ENCODE assay signal across 7 cellular contexts in genomic region chr6:46130665-46131064, GRCh38. TPM values are rescaled to one million over a fixed set of nuclear protein-coding genes. Genes with fewer than 3 reads are reported as not detected.
A peak's percentile ranks its signal among the peaks of the same experiment; 100 is the strongest.
DNase-seq lines count a peak whose midpoint lies in the region; ATAC-seq and TF ChIP-seq lines count a peak whose summit lies in the region.

No MANE protein-coding gene starts in this region.

- H3K9me3 Mint-ChIP-seq in glutamatergic neuron (ENCODE audit: unreplicated experiment), result no peaks in the 10 kb centered on the region

- H3K9ac ChIP-seq in HCT116 (ENCODE audit: low read length) (peak overlapping the region; percentile 70; the same call in 1 of the 2 replicates), smooth muscle cell (ENCODE audit: low read depth) (no peak overlapping the region)

- POLR2A ChIA-PET in HCT116 (lab: Charles Lee) (no interaction called here), PC-9 (lab: Charles Lee; ENCODE audit: unreplicated experiment) (interaction anchor here (0.7 kb wide), 2 partner anchors 15 to 914 kb away, joined by 4 to 6 read pairs; no protein-coding TSS in a partner anchor), RWPE1 (lab: Yijun Ruan, JAX; ENCODE audit: low non-redundant PET) (no interaction called here)

- no peaks in the 10 kb centered on the region for H3K9me3 ChIP-seq in HCT116 (ENCODE audit: control insufficient read depth in 1 of 2, insufficient read depth in 1 of 2, low read depth in 1 of 2, low read length in 2 of 2)
- no peaks in the 10 kb centered on the region for H3K9me3 ChIP-seq in PC-9 (ENCODE audit: insufficient read depth, low read depth)
- no peaks in the 10 kb centered on the region for H3K9me3 ChIP-seq in smooth muscle cell (replicated peaks; ENCODE audit: low read depth)

- H3K4me3 ChIP-seq in HCT116 (replicated peaks in 1 of 2; ENCODE audit: low read depth in 1 of 2, low read length in 2 of 2) (peak overlapping the region; percentile 86 to 92), PC-9 (peak overlapping the region; percentile 61), smooth muscle cell (peak overlapping the region; percentile 70)

- H3K27me3 Mint-ChIP-seq in glutamatergic neuron (ENCODE audit: unreplicated experiment), result no peaks in the 10 kb centered on the region

- H3K9me2 ChIP-seq in HCT116 (ENCODE audit: insufficient read depth), result no peaks in the 10 kb centered on the region
- H3K9me2 ChIP-seq in PC-9 (ENCODE audit: insufficient read depth), result no peaks in the 10 kb centered on the region

- peaks cover 3 to 11% of the 10 kb centered on the region in 2 experiments; a peak in 3 of 4 replicates for H3K4me1 ChIP-seq in HCT116 (ENCODE audit: control insufficient read depth in 1 of 2, insufficient read depth in 2 of 2, low read length in 2 of 2)
- H3K4me1 ChIP-seq in PC-9 (replicated peaks; ENCODE audit: insufficient read depth), result peaks cover 7% of the 10 kb centered on the region
- H3K4me1 ChIP-seq in smooth muscle cell (ENCODE audit: low read depth), result peaks cover 5% of the 10 kb centered on the region

- no peak for ATAC-seq in HCT116

- H2AFZ ChIP-seq in HCT116 (ENCODE audit: low read depth, low read length, poor library complexity, severe bottlenecking) (no peak overlapping the region), PC-9 (peak overlapping the region; percentile 100), smooth muscle cell (ENCODE audit: low read depth) (no peak overlapping the region)

- H4K20me1 ChIP-seq in HCT116 (ENCODE audit: insufficient read depth), result no peaks in the 10 kb centered on the region
- no peaks in the 10 kb centered on the region for H4K20me1 ChIP-seq in PC-9 (ENCODE audit: insufficient read depth)
- no peaks in the 10 kb centered on the region for H4K20me1 ChIP-seq in smooth muscle cell (ENCODE audit: low read depth)

- DNase-seq in HCT116 (ENCODE audit: low read depth, low spot score), result no peak
- no peak for DNase-seq in PC-9
- no peak for DNase-seq in glutamatergic neuron
- DNase-seq in smooth muscle cell (lab: John Stamatoyannopoulos, UW; ENCODE audit: unreplicated experiment), result no peak
- no peak for DNase-seq in NCI-H510A treated with DMSO at 0.1 percent for 48 hours (lab: John Stamatoyannopoulos, UW)
- no peak for DNase-seq in retina
- no peak for DNase-seq in RWPE1 (ENCODE audit: low spot score)

- no peaks in the 10 kb centered on the region for H3K4me1 Mint-ChIP-seq in glutamatergic neuron (ENCODE audit: low read depth, unreplicated experiment)

- 70% methylated on average over 4 of the region's 4 CpGs for WGBS in smooth muscle cell (ENCODE audit: low lambda C conversion rate)

- CTCF ChIA-PET in HCT116 (lab: Charles Lee) (interaction anchor here (1.5 kb wide), 1 partner anchor 90 kb away, joined by 3 read pairs; no protein-coding TSS in a partner anchor), PC-9 (lab: Charles Lee) (no interaction called here), RWPE1 (lab: Yijun Ruan, JAX) (interaction anchor here (0.7 kb wide), 1 partner anchor 41 kb away, joined by 3 read pairs; no protein-coding TSS in a partner anchor)

- no peaks in the 10 kb centered on the region for H3K36me3 Mint-ChIP-seq in glutamatergic neuron (ENCODE audit: unreplicated experiment)

- no peak for TF ChIP-seq RAD21 in HCT116 (IDR thresholded peaks at IDR 0.05; ENCODE audit: low read depth)

- TF ChIP-seq CTCF in HCT116 (IDR thresholded peaks at IDR 0.05 in 2 of 3, conservative IDR thresholded peaks at IDR 0.05 in 1 of 3; ENCODE audit: borderline replicate concordance in 1 of 3, insufficient read depth in 1 of 3, low read depth in 2 of 3, low read length in 2 of 3) (no peak), PC-9 (conservative IDR thresholded peaks at IDR 0.05) (no peak), glutamatergic neuron (IDR thresholded peaks at IDR 0.05; ENCODE audit: partially characterized antibody, unreplicated experiment) (no peak), smooth muscle cell (IDR thresholded peaks at IDR 0.05; ENCODE audit: borderline replicate concordance, insufficient read depth, poor library complexity, severe bottlenecking) (no peak), RWPE1 (conservative IDR thresholded peaks at IDR 0.05; ENCODE audit: low read depth) (no peak)

- H3F3A ChIP-seq in PC-9 (ENCODE audit: insufficient read depth, low read depth) (no peaks in the 10 kb centered on the region), smooth muscle cell (ENCODE audit: low read depth) (no peaks in the 10 kb centered on the region)

- no peak overlapping the region for H3K27ac ChIP-seq in HCT116 (ENCODE audit: low read depth, low read length)
- no peak overlapping the region for H3K27ac ChIP-seq in PC-9
- H3K27ac ChIP-seq in smooth muscle cell (ENCODE audit: low read depth), result no peak overlapping the region
- H3K27ac ChIP-seq in RWPE1, result no peak overlapping the region

- RAD21 ChIA-PET in HCT116 (lab: Charles Lee; ENCODE audit: low non-redundant PET in 1 of 2, low total read pairs in 2 of 2, uncharacterized antibody in 2 of 2, unreplicated experiment in 2 of 2), result no interaction called here

- H3K4me2 ChIP-seq in HCT116 (ENCODE audit: low read length) (peak overlapping the region; percentile 78), PC-9 (peak overlapping the region; percentile 74), smooth muscle cell (peak overlapping the region; percentile 93)

- BruUV-seq in HCT116 (replicated peaks; lab: Mats Ljungman, UMichigan) (TSS peak; percentile 43), PC-9 (replicated peaks; lab: Mats Ljungman, UMichigan) (no TSS peak)

- no peak for TF ChIP-seq POLR2A in HCT116 (IDR thresholded peaks at IDR 0.05; ENCODE audit: borderline replicate concordance, extremely low read depth, insufficient read depth, insufficient read length)

- H3K27ac Mint-ChIP-seq in glutamatergic neuron (ENCODE audit: unreplicated experiment), result no peak overlapping the region

- peak overlapping the region; percentile 95 for H3K4me3 Mint-ChIP-seq in glutamatergic neuron (ENCODE audit: unreplicated experiment)

- intact Hi-C loops in HCT116 (cut with micrococcal nuclease) (no loop called here), PC-9 (cut with micrococcal nuclease; ENCODE audit: unreplicated experiment) (no loop called here)

- H3K27me3 ChIP-seq in HCT116 (ENCODE audit: insufficient read depth, low read length), result no peaks in the 10 kb centered on the region
- H3K27me3 ChIP-seq in PC-9 (ENCODE audit: insufficient read depth, low read depth), result no peaks in the 10 kb centered on the region
- peaks cover 51% of the 10 kb centered on the region for H3K27me3 ChIP-seq in smooth muscle cell (ENCODE audit: low read depth)

- no peaks in the 10 kb centered on the region for H3K36me3 ChIP-seq in HCT116 (ENCODE audit: control insufficient read depth in 1 of 2, insufficient read depth in 2 of 2, low read length in 2 of 2)
- H3K36me3 ChIP-seq in PC-9 (ENCODE audit: low read depth), result no peaks in the 10 kb centered on the region
- H3K36me3 ChIP-seq in smooth muscle cell (ENCODE audit: low read depth), result no peaks in the 10 kb centered on the region

- peaks cover 15% of the 10 kb centered on the region for H3K79me2 ChIP-seq in HCT116 (ENCODE audit: insufficient read depth, low read length)
- H3K79me2 ChIP-seq in PC-9 (ENCODE audit: low read depth), result no peaks in the 10 kb centered on the region
- no peaks in the 10 kb centered on the region for H3K79me2 ChIP-seq in smooth muscle cell (ENCODE audit: low read depth)

TF ChIP-seq in HCT116, 20 proteins besides CTCF, POLR2A, EP300 and RAD21 (continues in another document):
- TF ChIP-seq MAX (IDR thresholded peaks at IDR 0.05), result no peak
- no peak for TF ChIP-seq TCF7L2 (IDR thresholded peaks at IDR 0.05; ENCODE audit: borderline replicate concordance, extremely low read depth, insufficient read depth, insufficient read length)
- no peak for TF ChIP-seq SP1 (IDR thresholded peaks at IDR 0.05; ENCODE audit: low read depth)
- no peak for TF ChIP-seq ELF1 (IDR thresholded peaks at IDR 0.05; ENCODE audit: borderline replicate concordance, low read depth)
- no peak for TF ChIP-seq REST (IDR thresholded peaks at IDR 0.05; ENCODE audit: low read depth)
- TF ChIP-seq SRF (IDR thresholded peaks at IDR 0.05; ENCODE audit: low read depth), result no peak
- TF ChIP-seq EZH2 (IDR thresholded peaks at IDR 0.05), result no peak
- TF ChIP-seq SIN3A (IDR thresholded peaks at IDR 0.05; ENCODE audit: low read depth), result no peak
- no peak for TF ChIP-seq CBX3 (IDR thresholded peaks at IDR 0.05; ENCODE audit: low read depth)

RNA-seq across cellular contexts. Expression of gene ENPP4, which starts 0.9 kb away (rescaled TPM):
- total RNA-seq in HCT116 (2021; ENCODE audit: unreplicated experiment) (9.6 TPM), PC-9 (2021) (6.2 and 7.1 TPM in 2 replicates), glutamatergic neuron (ENCODE audit: unreplicated experiment) (3.1 TPM), smooth muscle cell (1.5 and 1.6 TPM in 2 replicates)
- 4.0 and 4.8 TPM in 2 replicates for polyA plus RNA-seq in HCT116 (2012)
- polyA plus RNA-seq in smooth muscle cell, result 0.31 and 0.86 TPM in 2 replicates

RNA-seq across cellular contexts. Expression of gene ENPP5, which starts 40.1 kb away (rescaled TPM):
- total RNA-seq in HCT116 (2021; ENCODE audit: unreplicated experiment) (4.5 TPM), PC-9 (2021) (8.0 and 9.1 TPM in 2 replicates), glutamatergic neuron (ENCODE audit: unreplicated experiment) (1.2 TPM), smooth muscle cell (1.1 and 4.1 TPM in 2 replicates)
- 2.0 and 3.5 TPM in 2 replicates for polyA plus RNA-seq in HCT116 (2012)
- 0.16 and 0.78 TPM in 2 replicates for polyA plus RNA-seq in smooth muscle cell
